7 cellular contexts compared by ENCODE assay signal in genomic region chr1:204505674-204506073, GRCh38. TPM values are rescaled to one million over a fixed set of nuclear protein-coding genes. Genes with fewer than 3 reads are reported as not detected.
DNase-seq lines count a peak whose midpoint lies in the region; FAIRE-seq and TF ChIP-seq lines count a peak whose summit lies in the region.

No MANE protein-coding gene starts in this region.

- H3K79me2 ChIP-seq in SU-DHL-6 (ENCODE audit: insufficient read depth, low read length) = no peaks in the 10 kb centered on the region

- H4K20me1 ChIP-seq in SU-DHL-6 (ENCODE audit: low read depth, low read length) = no peaks in the 10 kb centered on the region

- H3K36me3 ChIP-seq in HAP-1 (replicated peaks) = no peaks in the 10 kb centered on the region
- no peaks in the 10 kb centered on the region for H3K36me3 ChIP-seq in SU-DHL-6 (ENCODE audit: low read length)

- no peak for TF ChIP-seq CTCF in SU-DHL-6 (IDR thresholded peaks at IDR 0.05; ENCODE audit: insufficient read depth, low read length, poor library complexity, severe bottlenecking)
- TF ChIP-seq CTCF in fibroblast of villous mesenchyme (IDR thresholded peaks at IDR 0.05; ENCODE audit: insufficient read depth, low read depth, low read length) = no peak
- TF ChIP-seq CTCF in D721Med (IDR thresholded peaks at IDR 0.05; ENCODE audit: insufficient read depth, missing control alignments) = no peak

- no peaks in the 10 kb centered on the region for H3K9me3 ChIP-seq in HAP-1
- H3K9me3 ChIP-seq in SU-DHL-6 (ENCODE audit: insufficient read depth, low read length) = no peaks in the 10 kb centered on the region

- H2AFZ ChIP-seq in SU-DHL-6 (ENCODE audit: low read depth, low read length, severe bottlenecking) = no peak overlapping the region

- peaks cover 5% of the 10 kb centered on the region for H3K4me1 ChIP-seq in HAP-1

- H3F3A ChIP-seq in SU-DHL-6 (ENCODE audit: insufficient read depth) = peaks cover 16% of the 10 kb centered on the region

- H3K4me2 ChIP-seq in SU-DHL-6 (ENCODE audit: low read depth, low read length, poor library complexity, severe bottlenecking) = peak overlapping the region; percentile 100

- peak overlapping the region; percentile 39 for H3K9ac ChIP-seq in SU-DHL-6 (ENCODE audit: low read length)

- H3K4me3 ChIP-seq in HAP-1 (peak overlapping the region; percentile 39), SU-DHL-6 (ENCODE audit: insufficient read depth, low read length, poor library complexity, severe bottlenecking) (peak overlapping the region; percentile 48), fibroblast of villous mesenchyme (ENCODE audit: low read depth, low read length) (peak overlapping the region; percentile 56), skin epidermis (peak overlapping the region; percentile 29 to 52 (median 48))

- H3K27me3 ChIP-seq in HAP-1 (ENCODE audit: low read depth) = no peaks in the 10 kb centered on the region
- no peaks in the 10 kb centered on the region for H3K27me3 ChIP-seq in SU-DHL-6 (ENCODE audit: low read length)

- in situ Hi-C loops in HAP-1 (cut with MboI; ENCODE audit: low sequenced_read_pairs) = loop anchor here (25.0 kb wide), 2 partner anchors 343 to 643 kb away; partner anchors contain the start of genes ETNK2, REN and SNRPE

- DNase-seq in HAP-1 (ENCODE audit: low spot score in 2 of 2) (no peak), fibroblast of villous mesenchyme (ENCODE audit: low read depth) (no peak), NCI-H1092 (lab: John Stamatoyannopoulos, UW) (no peak), superior temporal gyrus (ENCODE audit: extremely low spot score) (no peak), D721Med (ENCODE audit: insufficient read length, low spot score) (no peak)

- no peaks in the 10 kb centered on the region for H3K9me2 ChIP-seq in SU-DHL-6 (replicated peaks; ENCODE audit: insufficient read depth, low read length)

- FAIRE-seq in D721Med (lab: Jason Lieb, UNC) = no peak

- no peak overlapping the region for H3K27ac ChIP-seq in SU-DHL-6 (ENCODE audit: low read depth, low read length)
- peak overlapping the region in 17 of 21 experiments; percentile 0 to 89 (median 65) for H3K27ac ChIP-seq in skin epidermis

RNA-seq across cellular contexts. Expression of gene MDM4, which starts 10.5 kb away (rescaled TPM):
- 29.0 and 32.4 TPM in 2 replicates for total RNA-seq in fibroblast of villous mesenchyme

RNA-seq across cellular contexts. Expression of gene PIK3C2B, which starts 11.1 kb away (rescaled TPM):
- 7.3 and 8.4 TPM in 2 replicates for total RNA-seq in fibroblast of villous mesenchyme
